In genomic region chr12:122851820-122852219, GRCh38 we compare ENCODE assay signal across 1 cellular context.
TF ChIP-seq lines count a peak whose summit lies in the region.

No MANE protein-coding gene starts in this region.

TF ChIP-seq in IMR-90, 13 proteins besides CTCF, POLR2A, EP300 and RAD21:
- TF ChIP-seq SMC3 (IDR thresholded peaks at IDR 0.05; ENCODE audit: low read depth, low read length): no peak
- TF ChIP-seq BHLHE40 (IDR thresholded peaks at IDR 0.05; ENCODE audit: low read depth, low read length): no peak
- no peak for TF ChIP-seq RFX5 (IDR thresholded peaks at IDR 0.05; ENCODE audit: low read depth, low read length)
- peak; percentile 44 for TF ChIP-seq FOS (IDR thresholded peaks at IDR 0.05; ENCODE audit: low read depth, low read length)
- TF ChIP-seq RCOR1 (IDR thresholded peaks at IDR 0.05; ENCODE audit: insufficient replicate concordance, low read length): no peak
